In the genomic region with DNA sequence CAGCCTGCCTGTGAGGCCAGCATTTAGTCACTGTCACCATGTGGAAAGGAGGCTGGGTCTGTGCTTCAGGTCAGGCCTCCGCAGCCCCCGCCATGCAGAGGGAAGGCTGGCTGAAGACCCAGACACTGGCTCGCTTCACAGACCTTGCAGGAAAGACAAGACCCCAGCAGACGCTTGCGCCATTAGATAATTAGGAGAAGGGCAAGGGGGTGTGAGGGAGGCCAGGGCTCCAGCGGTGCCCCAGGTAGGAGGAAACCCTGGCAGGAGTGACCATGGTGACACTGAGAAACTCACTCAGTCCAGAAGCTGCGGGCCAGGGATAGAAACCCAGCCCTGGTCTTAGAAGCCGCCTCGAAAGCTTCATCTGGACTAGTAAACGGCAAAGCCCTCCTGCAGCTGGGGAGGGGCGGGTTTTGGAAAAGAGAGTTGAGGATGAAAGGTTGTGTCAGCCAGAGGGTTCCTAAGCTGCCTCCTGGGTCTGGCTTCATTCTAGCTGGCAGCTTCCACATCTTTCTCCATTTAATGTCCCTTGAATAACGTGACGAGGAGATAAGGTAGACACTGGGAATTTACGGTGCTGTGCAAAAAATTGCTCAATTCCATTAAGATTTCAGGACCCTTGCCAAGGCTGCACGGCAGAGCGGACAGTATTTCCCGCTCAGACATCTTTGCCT, we compare ENCODE assay signal across 18 cellular contexts.
"Had no signal": no experiment of that assay in that cellular context is flagged by ENCODE, and none has a peak within 500 bp of the region (broad histone marks: within the 10 kb centered on the region; RNA-seq: fewer than 3 reads in every experiment).

No MANE protein-coding gene starts in this region.

- H3K27ac Mint-ChIP-seq: activated naive CD4-positive, alpha-beta T cell treated with anti-CD3 and anti-CD28 coated beads for 36 hours; activated naive CD8-positive, alpha-beta T cell treated with anti-CD3 and anti-CD28 coated beads, Interleukin-2, amount 50 U/mL, for 24 hours; dendritic cell treated with granulocyte-macrophage colony-stimulating factor and Interleukin-4, amounts not matched to agents 40 ng/mL and 50 ng/mL, for 4 days; effector memory CD8-positive, alpha-beta T cell; memory B cell; natural killer cell; stimulated activated naive CD8-positive, alpha-beta T cell treated with anti-CD3 and anti-CD28 coated beads, Interleukin-15, amount 100 ng/mL, for 72 hours; T-helper 2 cell treated with Interferon-gamma antibody and Interleukin-4, amounts not matched to agents 5 μg/mL and 100 μg/mL, for 36 hours had no signal

- ATAC-seq: activated CD4-positive, CD25-positive, alpha-beta regulatory T cell treated with anti-CD3 and anti-CD28 coated beads, Interleukin-2, amount 50 U/mL, for 24 hours; activated naive CD8-positive, alpha-beta T cell treated with anti-CD3 and anti-CD28 coated beads, Interleukin-2, amount 50 U/mL, for 24 hours; effector memory CD8-positive, alpha-beta T cell; gastrocnemius medialis; left cardiac atrium; natural killer cell; sciatic nerve; stimulated activated naive CD8-positive, alpha-beta T cell treated with anti-CD3 and anti-CD28 coated beads, Interleukin-15, amount 100 ng/mL, for 72 hours had no signal

- H3K9me3 Mint-ChIP-seq: activated naive CD4-positive, alpha-beta T cell treated with anti-CD3 and anti-CD28 coated beads for 36 hours; activated naive CD8-positive, alpha-beta T cell treated with anti-CD3 and anti-CD28 coated beads, Interleukin-2, amount 50 U/mL, for 24 hours; dendritic cell treated with granulocyte-macrophage colony-stimulating factor and Interleukin-4, amounts not matched to agents 40 ng/mL and 50 ng/mL, for 4 days; effector memory CD8-positive, alpha-beta T cell; memory B cell; natural killer cell; stimulated activated naive CD8-positive, alpha-beta T cell treated with anti-CD3 and anti-CD28 coated beads, Interleukin-15, amount 100 ng/mL, for 72 hours; T-helper 2 cell treated with Interferon-gamma antibody and Interleukin-4, amounts not matched to agents 5 μg/mL and 100 μg/mL, for 36 hours had no signal

- H3K4me1 Mint-ChIP-seq: activated naive CD8-positive, alpha-beta T cell treated with anti-CD3 and anti-CD28 coated beads, Interleukin-2, amount 50 U/mL, for 24 hours; memory B cell; natural killer cell; stimulated activated naive CD8-positive, alpha-beta T cell treated with anti-CD3 and anti-CD28 coated beads, Interleukin-15, amount 100 ng/mL, for 72 hours had no signal

- H3K4me3 ChIP-seq: breast epithelium, gastrocnemius medialis, heart right ventricle, testis had no signal

- H3K27me3 ChIP-seq: breast epithelium, gastrocnemius medialis, heart right ventricle, testis had no signal

- H3K4me1 ChIP-seq: breast epithelium, gastrocnemius medialis had no signal

- DNase-seq: activated naive CD4-positive, alpha-beta T cell treated with anti-CD3 and anti-CD28 coated beads for 36 hours; activated naive CD8-positive, alpha-beta T cell treated with anti-CD3 and anti-CD28 coated beads, Interleukin-2, amount 50 U/mL, for 24 hours; activated T-cell treated with anti-CD3 and anti-CD28 coated beads for 4 hours; aorta; effector memory CD8-positive, alpha-beta T cell; gastrocnemius medialis; heart right ventricle; left cardiac atrium; natural killer cell; stimulated activated CD4-positive, alpha-beta T cell treated with anti-CD3 and anti-CD28 coated beads, Interleukin-1b, Interleukin-23, amount 100 ng/mL, for 48 hours; stimulated activated naive CD8-positive, alpha-beta T cell treated with anti-CD3 and anti-CD28 coated beads, Interleukin-15, amount 100 ng/mL, for 72 hours; testis had no signal

- H3K4me3 Mint-ChIP-seq: activated naive CD4-positive, alpha-beta T cell treated with anti-CD3 and anti-CD28 coated beads for 36 hours; activated naive CD8-positive, alpha-beta T cell treated with anti-CD3 and anti-CD28 coated beads, Interleukin-2, amount 50 U/mL, for 24 hours; dendritic cell treated with granulocyte-macrophage colony-stimulating factor and Interleukin-4, amounts not matched to agents 40 ng/mL and 50 ng/mL, for 4 days; effector memory CD8-positive, alpha-beta T cell; memory B cell; natural killer cell; stimulated activated naive CD8-positive, alpha-beta T cell treated with anti-CD3 and anti-CD28 coated beads, Interleukin-15, amount 100 ng/mL, for 72 hours; T-helper 2 cell treated with Interferon-gamma antibody and Interleukin-4, amounts not matched to agents 5 μg/mL and 100 μg/mL, for 36 hours had no signal

- H3K27ac ChIP-seq: breast epithelium, gastrocnemius medialis, testis had no signal

- H3K9me3 ChIP-seq: breast epithelium, gastrocnemius medialis, heart right ventricle, testis had no signal

- H3K36me3 Mint-ChIP-seq: memory B cell, natural killer cell had no signal

- H3K36me3 ChIP-seq: breast epithelium, gastrocnemius medialis, heart right ventricle had no signal

- H3K27me3 Mint-ChIP-seq: activated naive CD8-positive, alpha-beta T cell treated with anti-CD3 and anti-CD28 coated beads, Interleukin-2, amount 50 U/mL, for 24 hours; dendritic cell treated with granulocyte-macrophage colony-stimulating factor and Interleukin-4, amounts not matched to agents 40 ng/mL and 50 ng/mL, for 4 days; stimulated activated naive CD8-positive, alpha-beta T cell treated with anti-CD3 and anti-CD28 coated beads, Interleukin-15, amount 100 ng/mL, for 72 hours had no signal
